Comparison of ENCODE assay signal across 10 cellular contexts in the genomic region with DNA sequence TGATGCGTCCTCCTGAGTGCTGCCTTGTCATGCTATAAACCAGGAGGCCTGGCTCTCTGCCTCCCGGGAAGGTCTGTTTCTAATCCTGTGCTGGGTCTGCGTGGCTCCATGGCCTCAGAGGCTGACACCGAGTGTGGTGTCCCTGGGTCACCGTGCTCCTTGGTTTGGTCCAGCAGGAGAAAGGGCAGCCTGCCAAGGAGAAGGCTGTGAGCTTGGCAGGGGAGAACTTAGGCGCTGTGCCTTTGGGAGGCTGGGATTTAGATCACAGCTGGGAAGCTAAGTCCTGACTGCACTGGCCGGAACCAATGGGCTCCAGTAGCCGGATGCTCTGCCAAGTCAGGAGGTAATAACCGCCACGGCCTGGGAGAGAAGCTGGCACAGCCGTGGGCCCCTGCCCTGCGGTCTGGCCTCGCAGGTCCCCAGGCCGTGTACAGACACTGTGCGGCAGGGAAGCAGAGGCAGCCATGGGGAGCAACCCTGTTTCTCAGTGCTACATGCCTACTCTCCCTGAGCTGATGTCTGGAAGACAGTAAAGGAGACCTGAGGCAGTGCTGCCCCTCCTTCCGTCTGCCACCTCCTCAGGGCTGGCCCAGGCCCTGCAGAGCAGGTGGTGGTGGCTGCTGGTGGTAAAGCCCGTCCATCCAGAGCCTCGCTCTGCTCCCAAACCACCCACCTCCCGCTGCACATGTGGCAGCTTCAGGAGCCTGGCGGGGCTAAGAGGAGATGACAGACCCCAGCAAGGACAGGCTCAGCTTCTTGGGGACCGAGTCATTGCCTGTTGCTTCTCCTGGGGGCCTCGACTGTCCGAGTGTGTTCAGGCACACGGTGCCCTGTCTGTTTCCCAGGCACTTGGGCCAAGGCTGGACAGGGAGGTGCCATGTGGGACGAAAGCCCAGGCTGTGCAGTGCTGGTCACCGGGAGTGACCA. TPM values are rescaled to one million over a fixed set of nuclear protein-coding genes. Genes with fewer than 3 reads are reported as not detected.
A peak's percentile ranks its signal among the peaks of the same experiment; 100 is the strongest.
DNase-seq lines count a peak whose midpoint lies in the region; ATAC-seq and TF ChIP-seq lines count a peak whose summit lies in the region.
"Had no signal": no experiment of that assay in that cellular context is flagged by ENCODE, and none has a peak within 500 bp of the region (broad histone marks: within the 10 kb centered on the region; RNA-seq: fewer than 3 reads in every experiment).

No MANE protein-coding gene starts in this region.

- CTCF ChIA-PET in WTC11 (lab: Charles Lee), result no interaction called here

- no peak for TF ChIP-seq CTCF in C4-2B (conservative IDR thresholded peaks at IDR 0.05)
- no peak for TF ChIP-seq CTCF in WTC11 (IDR thresholded peaks at IDR 0.05)

- H3K9me3 Mint-ChIP-seq in WTC11, result peaks cover 13% of the 10 kb centered on the region
- H3K9me3 Mint-ChIP-seq: GM23338 had no signal

- POLR2A ChIA-PET in WTC11 (lab: Charles Lee), result no interaction called here

- no peak overlapping the region for H3K27ac Mint-ChIP-seq in WTC11
- H3K27ac Mint-ChIP-seq: GM23338 had no signal

- H3K4me3 Mint-ChIP-seq in WTC11, result no peak overlapping the region
- H3K4me3 Mint-ChIP-seq: GM23338 had no signal

- H3K36me3 Mint-ChIP-seq in WTC11, result no peaks in the 10 kb centered on the region

- peaks cover 10% of the 10 kb centered on the region for H3K4me1 Mint-ChIP-seq in WTC11

- peak; percentile 9 for DNase-seq in WTC11 (ENCODE audit: low spot score)
- DNase-seq in glomerular visceral epithelial cell (ENCODE audit: extremely low spot score), result peak; percentile 81
- peak; percentile 58 for DNase-seq in pons (ENCODE audit: low spot score)
- DNase-seq in NCI-H128 (lab: John Stamatoyannopoulos, UW; ENCODE audit: unreplicated experiment), result no peak
- no peak for DNase-seq in NCI-H187 (lab: John Stamatoyannopoulos, UW)
- DNase-seq: NCI-H1048 had no signal

- H3K27me3 Mint-ChIP-seq in WTC11 (ENCODE audit: low read depth), result no peaks in the 10 kb centered on the region; the same call in 1 of the 2 replicates

- ATAC-seq in WTC11 (no peak), HG03280 (IDR thresholded peaks at IDR 0.05; ENCODE audit: unreplicated experiment) (no peak), GM18498 (IDR thresholded peaks at IDR 0.05; ENCODE audit: unreplicated experiment) (no peak)

- peak overlapping the region; percentile 67 for H3K27ac ChIP-seq in C4-2B

TF ChIP-seq in WTC11, 78 proteins besides CTCF, POLR2A, EP300 and RAD21:
- TF ChIP-seq, protein P1, sequence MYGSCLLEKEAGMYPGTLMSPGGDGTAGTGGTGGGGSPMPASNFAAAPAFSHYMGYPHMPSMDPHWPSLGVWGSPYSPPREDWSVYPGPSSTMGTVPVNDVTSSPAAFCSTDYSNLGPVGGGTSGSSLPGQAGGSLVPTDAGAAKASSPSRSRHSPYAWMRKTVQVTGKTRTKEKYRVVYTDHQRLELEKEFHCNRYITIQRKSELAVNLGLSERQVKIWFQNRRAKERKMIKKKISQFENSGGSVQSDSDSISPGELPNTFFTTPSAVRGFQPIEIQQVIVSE (CRISPR knock-in tag; IDR thresholded peaks at IDR 0.05; ENCODE audit: borderline replicate concordance), result no peak
- TF ChIP-seq EMX1 (CRISPR knock-in tag; IDR thresholded peaks at IDR 0.05) (no peak), SMAD4 (CRISPR knock-in tag; IDR thresholded peaks at IDR 0.05) (no peak), PRDM15 (CRISPR knock-in tag; IDR thresholded peaks at IDR 0.05) (no peak), ZNF219 (CRISPR knock-in tag; IDR thresholded peaks at IDR 0.05; ENCODE audit: borderline replicate concordance) (no peak), JAZF1 (CRISPR knock-in tag; IDR thresholded peaks at IDR 0.05) (no peak), STAT6 (CRISPR knock-in tag; conservative IDR thresholded peaks at IDR 0.05; ENCODE audit: low read depth) (no peak)

RNA-seq across cellular contexts. Expression of gene C13orf46, which starts 44.9 kb away (rescaled TPM):
- 0.27 to 0.50 TPM (median 0.37 TPM) in 3 replicates for total RNA-seq in WTC11 (2021)

Comparison
In these comparisons a context has a peak if more than half of its experiments do, and no peak if none do; other contexts are left out.
1. DNase-seq: peak in WTC11 (single experiment), glomerular visceral epithelial cell (single experiment) and pons (single experiment); none in NCI-H128 (single experiment) and NCI-H187 (0 of 2).